17 cellular contexts compared by ENCODE assay signal in genomic region chr13:35479691-35480090, GRCh38. TPM values are rescaled to one million over a fixed set of nuclear protein-coding genes. Genes with fewer than 3 reads are reported as not detected.
"Had no signal": no experiment of that assay in that cellular context is flagged by ENCODE, and none has a peak within 500 bp of the region (broad histone marks: within the 10 kb centered on the region; RNA-seq: fewer than 3 reads in every experiment).

No MANE protein-coding gene starts in this region.

- H3K4me3 ChIP-seq: body of pancreas, colonic mucosa, psoas muscle had no signal

- H3K36me3 ChIP-seq: colonic mucosa had no signal

- DNase-seq: activated B cell treated with CpG ODN at 0.5 μM for 24 hours; activated CD4-positive, alpha-beta T cell treated with anti-CD3 and anti-CD28 coated beads for 48 hours; activated CD8-positive, alpha-beta memory T cell treated with anti-CD3 and anti-CD28 coated beads, Interleukin-2, amount 50 U/mL, for 4 hours; activated CD8-positive, alpha-beta T cell treated with anti-CD3 and anti-CD28 coated beads for 36 hours; activated gamma-delta T cell; activated T-cell treated with anti-CD3 and anti-CD28 coated beads, Interleukin-2, amount 50 U/mL, for 72 hours; amniotic stem cell; body of pancreas; central memory CD4-positive, alpha-beta T cell; colonic mucosa; hypothalamus; natural killer cell; psoas muscle; stimulated activated CD4-positive, alpha-beta T cell treated with anti-CD3 and anti-CD28 coated beads, Interleukin-2, amount 100 ng/mL, for 48 hours; T-helper 17 cell had no signal

- H3K9me3 ChIP-seq: body of pancreas, colonic mucosa, psoas muscle had no signal

- H3K27ac ChIP-seq: body of pancreas, colonic mucosa, psoas muscle had no signal

- H3K27me3 ChIP-seq: body of pancreas had no signal

RNA-seq across cellular contexts. Expression of gene MAB21L1, which starts 3.2 kb away (rescaled TPM):
- total RNA-seq: activated B cell treated with CpG ODN at 0.5 μM for 24 hours; activated CD8-positive, alpha-beta T cell treated with anti-CD3 and anti-CD28 coated beads for 36 hours; activated naive CD4-positive, alpha-beta T cell treated with anti-CD3 and anti-CD28 coated beads, Interleukin-2, amount 50 U/mL, for 72 hours; activated T-cell treated with anti-CD3 and anti-CD28 coated beads, Interleukin-2, amount 50 U/mL, for 72 hours; glomerular endothelial cell; T-helper 17 cell had no signal
